1 cellular context compared by ENCODE assay signal in the genomic region with DNA sequence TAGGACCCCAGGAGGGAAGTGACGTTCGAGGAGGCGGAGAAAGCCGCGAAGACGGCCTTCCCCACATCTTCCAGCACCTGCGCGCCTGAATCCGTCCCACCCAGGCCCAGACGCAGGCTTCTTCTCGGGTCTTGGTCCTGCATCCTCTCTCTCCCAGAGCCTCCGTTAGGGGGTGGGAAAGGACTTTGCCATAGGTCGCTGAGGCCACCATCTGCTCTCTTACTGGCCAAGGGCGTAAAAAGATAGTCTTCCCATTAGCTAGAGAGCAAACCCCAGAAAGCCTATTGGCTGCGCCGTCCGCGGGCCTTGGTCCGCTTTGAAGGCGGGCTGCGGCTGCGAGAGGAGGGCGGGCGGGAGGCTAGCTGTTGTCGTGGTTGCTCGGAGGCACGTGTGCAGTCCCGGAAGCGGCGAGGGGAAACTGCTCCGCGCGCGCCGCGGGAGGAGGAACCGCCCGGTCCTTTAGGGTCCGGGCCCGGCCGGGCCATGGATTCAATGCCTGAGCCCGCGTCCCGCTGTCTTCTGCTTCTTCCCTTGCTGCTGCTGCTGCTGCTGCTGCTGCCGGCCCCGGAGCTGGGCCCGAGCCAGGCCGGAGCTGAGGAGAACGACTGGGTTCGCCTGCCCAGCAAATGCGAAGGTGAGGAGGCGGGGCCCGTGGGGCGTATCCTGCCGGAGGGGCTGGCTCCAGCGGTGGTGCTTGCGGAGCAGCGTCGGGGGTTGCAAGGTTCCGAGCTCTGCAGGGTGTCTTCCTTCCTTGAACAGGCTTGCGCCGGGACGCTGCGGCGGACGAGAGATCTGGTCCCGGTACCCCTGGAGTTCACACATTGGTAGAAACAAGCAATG.
TF ChIP-seq lines count a peak whose summit lies in the region.

A gene (plus strand): TSS at position 393 of the 840 bp plus-strand sequence. CDS start 91 bp downstream, at position 484.

TF ChIP-seq in HepG2, 621 proteins besides CTCF, POLR2A, EP300 and RAD21 (continued from another document):
- TF ChIP-seq NFKBIZ (CRISPR knock-in tag; IDR thresholded peaks at IDR 0.05): peak; percentile 91; the same call in 1 of the 2 replicates
- peak; percentile 96 for TF ChIP-seq ZSCAN31 (CRISPR knock-in tag; IDR thresholded peaks at IDR 0.05; ENCODE audit: low read depth)
- no peak for TF ChIP-seq ZNF10 (CRISPR knock-in tag; IDR thresholded peaks at IDR 0.05; ENCODE audit: borderline replicate concordance, low read depth)
- TF ChIP-seq ZNF773 (CRISPR knock-in tag; IDR thresholded peaks at IDR 0.05; ENCODE audit: borderline replicate concordance): peak; percentile 91; the same call in 1 of the 2 replicates
- peak; percentile 23; the same call in 1 of the 2 replicates for TF ChIP-seq HNF4A (CRISPR knock-in tag; IDR thresholded peaks at IDR 0.05)
- TF ChIP-seq, protein P1, sequence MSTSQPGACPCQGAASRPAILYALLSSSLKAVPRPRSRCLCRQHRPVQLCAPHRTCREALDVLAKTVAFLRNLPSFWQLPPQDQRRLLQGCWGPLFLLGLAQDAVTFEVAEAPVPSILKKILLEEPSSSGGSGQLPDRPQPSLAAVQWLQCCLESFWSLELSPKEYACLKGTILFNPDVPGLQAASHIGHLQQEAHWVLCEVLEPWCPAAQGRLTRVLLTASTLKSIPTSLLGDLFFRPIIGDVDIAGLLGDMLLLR (CRISPR knock-in tag; IDR thresholded peaks at IDR 0.05): peak; percentile 99
- TF ChIP-seq, protein P2, sequence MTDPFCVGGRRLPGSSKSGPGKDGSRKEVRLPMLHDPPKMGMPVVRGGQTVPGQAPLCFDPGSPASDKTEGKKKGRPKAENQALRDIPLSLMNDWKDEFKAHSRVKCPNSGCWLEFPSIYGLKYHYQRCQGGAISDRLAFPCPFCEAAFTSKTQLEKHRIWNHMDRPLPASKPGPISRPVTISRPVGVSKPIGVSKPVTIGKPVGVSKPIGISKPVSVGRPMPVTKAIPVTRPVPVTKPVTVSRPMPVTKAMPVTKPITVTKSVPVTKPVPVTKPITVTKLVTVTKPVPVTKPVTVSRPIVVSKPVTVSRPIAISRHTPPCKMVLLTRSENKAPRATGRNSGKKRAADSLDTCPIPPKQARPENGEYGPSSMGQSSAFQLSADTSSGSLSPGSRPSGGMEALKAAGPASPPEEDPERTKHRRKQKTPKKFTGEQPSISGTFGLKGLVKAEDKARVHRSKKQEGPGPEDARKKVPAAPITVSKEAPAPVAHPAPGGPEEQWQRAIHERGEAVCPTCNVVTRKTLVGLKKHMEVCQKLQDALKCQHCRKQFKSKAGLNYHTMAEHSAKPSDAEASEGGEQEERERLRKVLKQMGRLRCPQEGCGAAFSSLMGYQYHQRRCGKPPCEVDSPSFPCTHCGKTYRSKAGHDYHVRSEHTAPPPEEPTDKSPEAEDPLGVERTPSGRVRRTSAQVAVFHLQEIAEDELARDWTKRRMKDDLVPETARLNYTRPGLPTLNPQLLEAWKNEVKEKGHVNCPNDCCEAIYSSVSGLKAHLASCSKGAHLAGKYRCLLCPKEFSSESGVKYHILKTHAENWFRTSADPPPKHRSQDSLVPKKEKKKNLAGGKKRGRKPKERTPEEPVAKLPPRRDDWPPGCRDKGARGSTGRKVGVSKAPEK (CRISPR knock-in tag; IDR thresholded peaks at IDR 0.05; ENCODE audit: borderline replicate concordance): peak; percentile 69; the same call in 1 of the 2 replicates
- peak; percentile 98 for TF ChIP-seq DMAP1 (CRISPR knock-in tag; IDR thresholded peaks at IDR 0.05)
- peak; percentile 95 for TF ChIP-seq MTF1 (CRISPR knock-in tag; IDR thresholded peaks at IDR 0.05)
- TF ChIP-seq, protein P3, sequence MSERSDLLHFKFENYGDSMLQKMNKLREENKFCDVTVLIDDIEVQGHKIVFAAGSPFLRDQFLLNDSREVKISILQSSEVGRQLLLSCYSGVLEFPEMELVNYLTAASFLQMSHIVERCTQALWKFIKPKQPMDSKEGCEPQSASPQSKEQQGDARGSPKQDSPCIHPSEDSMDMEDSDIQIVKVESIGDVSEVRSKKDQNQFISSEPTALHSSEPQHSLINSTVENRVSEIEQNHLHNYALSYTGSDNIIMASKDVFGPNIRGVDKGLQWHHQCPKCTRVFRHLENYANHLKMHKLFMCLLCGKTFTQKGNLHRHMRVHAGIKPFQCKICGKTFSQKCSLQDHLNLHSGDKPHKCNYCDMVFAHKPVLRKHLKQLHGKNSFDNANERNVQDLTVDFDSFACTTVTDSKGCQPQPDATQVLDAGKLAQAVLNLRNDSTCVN (CRISPR knock-in tag; IDR thresholded peaks at IDR 0.05; ENCODE audit: borderline replicate concordance): peak; percentile 76
- peak; percentile 99 for TF ChIP-seq MEIS1 (CRISPR knock-in tag; IDR thresholded peaks at IDR 0.05; ENCODE audit: borderline replicate concordance)
- TF ChIP-seq ZNF138 (CRISPR knock-in tag; IDR thresholded peaks at IDR 0.05; ENCODE audit: low read depth): peak; percentile 88; the same call in 1 of the 2 replicates
- TF ChIP-seq ZNF563 (CRISPR knock-in tag; IDR thresholded peaks at IDR 0.05): peak; percentile 98
- TF ChIP-seq, protein P4, sequence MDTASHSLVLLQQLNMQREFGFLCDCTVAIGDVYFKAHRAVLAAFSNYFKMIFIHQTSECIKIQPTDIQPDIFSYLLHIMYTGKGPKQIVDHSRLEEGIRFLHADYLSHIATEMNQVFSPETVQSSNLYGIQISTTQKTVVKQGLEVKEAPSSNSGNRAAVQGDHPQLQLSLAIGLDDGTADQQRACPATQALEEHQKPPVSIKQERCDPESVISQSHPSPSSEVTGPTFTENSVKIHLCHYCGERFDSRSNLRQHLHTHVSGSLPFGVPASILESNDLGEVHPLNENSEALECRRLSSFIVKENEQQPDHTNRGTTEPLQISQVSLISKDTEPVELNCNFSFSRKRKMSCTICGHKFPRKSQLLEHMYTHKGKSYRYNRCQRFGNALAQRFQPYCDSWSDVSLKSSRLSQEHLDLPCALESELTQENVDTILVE (CRISPR knock-in tag; IDR thresholded peaks at IDR 0.05): peak; percentile 73
- TF ChIP-seq, protein P5, sequence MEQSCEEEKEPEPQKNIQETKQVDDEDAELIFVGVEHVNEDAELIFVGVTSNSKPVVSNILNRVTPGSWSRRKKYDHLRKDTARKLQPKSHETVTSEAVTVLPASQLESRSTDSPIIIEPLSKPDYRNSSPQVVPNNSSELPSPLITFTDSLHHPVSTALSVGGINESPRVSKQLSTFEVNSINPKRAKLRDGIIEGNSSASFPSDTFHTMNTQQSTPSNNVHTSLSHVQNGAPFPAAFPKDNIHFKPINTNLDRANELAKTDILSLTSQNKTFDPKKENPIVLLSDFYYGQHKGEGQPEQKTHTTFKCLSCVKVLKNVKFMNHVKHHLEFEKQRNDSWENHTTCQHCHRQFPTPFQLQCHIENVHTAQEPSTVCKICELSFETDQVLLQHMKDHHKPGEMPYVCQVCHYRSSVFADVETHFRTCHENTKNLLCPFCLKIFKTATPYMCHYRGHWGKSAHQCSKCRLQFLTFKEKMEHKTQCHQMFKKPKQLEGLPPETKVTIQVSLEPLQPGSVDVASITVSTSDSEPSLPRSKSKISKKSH (CRISPR knock-in tag; IDR thresholded peaks at IDR 0.05; ENCODE audit: borderline replicate concordance): peak; percentile 98
- TF ChIP-seq FOXK1 (CRISPR knock-in tag; IDR thresholded peaks at IDR 0.05; ENCODE audit: borderline replicate concordance, low read depth): peak; percentile 91
- TF ChIP-seq KMT2A (CRISPR knock-in tag; IDR thresholded peaks at IDR 0.05): peak; percentile 84
- TF ChIP-seq SIN3B (IDR thresholded peaks at IDR 0.05; ENCODE audit: low read length): no peak
- no peak; the same call in 1 of the 2 replicates for TF ChIP-seq ZNF484 (CRISPR knock-in tag; IDR thresholded peaks at IDR 0.05; ENCODE audit: borderline replicate concordance, low read depth)
